In genomic region chr6:131908787-131909186, GRCh38 we compare ENCODE assay signal across 3 cellular contexts. TPM values are rescaled to one million over a fixed set of nuclear protein-coding genes. Genes with fewer than 3 reads are reported as not detected.
"Had no signal": no experiment of that assay in that cellular context is flagged by ENCODE, and none has a peak within 500 bp of the region (broad histone marks: within the 10 kb centered on the region; RNA-seq: fewer than 3 reads in every experiment).

No MANE protein-coding gene starts in this region.

RNA-seq across cellular contexts. Expression of gene CCN2, which starts 42.4 kb away (rescaled TPM):
- total RNA-seq: naive thymus-derived CD4-positive, alpha-beta T cell had no signal
- polyA plus RNA-seq: immature natural killer cell; naive thymus-derived CD4-positive, alpha-beta T cell; naive thymus-derived CD8-positive, alpha-beta T cell had no signal
